In the genomic region with DNA sequence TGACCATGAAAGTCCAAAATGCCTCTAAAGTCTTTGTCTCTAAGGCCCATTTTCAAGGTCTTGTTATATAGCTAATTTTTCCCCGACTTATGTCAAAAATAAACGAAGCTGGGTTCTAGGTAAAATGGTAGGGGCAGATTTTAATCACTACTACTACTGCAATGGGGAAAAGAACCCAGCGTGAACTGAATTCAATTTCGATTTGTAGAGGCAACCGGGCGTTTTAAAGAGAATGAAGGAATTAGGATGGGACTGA, we compare ENCODE assay signal across 1 cellular context.
TF ChIP-seq lines count a peak whose summit lies in the region.

No MANE protein-coding gene starts in this region.

TF ChIP-seq in GM12878, 131 proteins besides CTCF, POLR2A, EP300 and RAD21 (continued from another document):
- TF ChIP-seq PBX3 (IDR thresholded peaks at IDR 0.05; ENCODE audit: insufficient replicate concordance, low read depth, low read length): no peak
- no peak for TF ChIP-seq NRF1 (conservative IDR thresholded peaks at IDR 0.05; ENCODE audit: low read depth, low read length)
- TF ChIP-seq EZH2 (IDR thresholded peaks at IDR 0.05; ENCODE audit: borderline replicate concordance, control insufficient read depth, low read depth, low read length): no peak
- TF ChIP-seq NFXL1 (IDR thresholded peaks at IDR 0.05; ENCODE audit: borderline replicate concordance): no peak
- TF ChIP-seq TCF3 (IDR thresholded peaks at IDR 0.05; ENCODE audit: borderline replicate concordance, insufficient read depth, low read depth, low read length): no peak
- TF ChIP-seq MLLT1 (IDR thresholded peaks at IDR 0.05): no peak
- no peak for TF ChIP-seq RAD51 (IDR thresholded peaks at IDR 0.05)
